In genomic region chr1:205228052-205228451, GRCh38 we compare ENCODE assay signal across 8 cellular contexts. TPM values are rescaled to one million over a fixed set of nuclear protein-coding genes. Genes with fewer than 3 reads are reported as not detected.
DNase-seq lines count a peak whose midpoint lies in the region; ATAC-seq and TF ChIP-seq lines count a peak whose summit lies in the region.

No MANE protein-coding gene starts in this region.

- peaks cover 0 to 2% of the 10 kb centered on the region in 2 donors for H3K36me3 Mint-ChIP-seq in activated T-cell treated with anti-CD3 and anti-CD28 coated beads, Interleukin-2, amount 50 U/mL, for 72 hours (ENCODE audit: insufficient read depth in 2 of 2)

- H3K36me3 ChIP-seq in H7 (replicated peaks; ENCODE audit: control insufficient read depth, insufficient read depth, low read length), result no peaks in the 10 kb centered on the region; the same call in 1 of the 2 replicates
- no peaks in the 10 kb centered on the region for H3K36me3 ChIP-seq in stomach smooth muscle (ENCODE audit: control insufficient read depth in 2 of 2, insufficient read depth in 2 of 2, low read length in 2 of 2)

- peaks cover 23% of the 10 kb centered on the region for H3K27me3 Mint-ChIP-seq in activated T-cell treated with anti-CD3 and anti-CD28 coated beads, Interleukin-2, amount 50 U/mL, for 72 hours (ENCODE audit: low read depth)

- H3K4me3 ChIP-seq in AG10803 (ENCODE audit: low read length) (peak overlapping the region; percentile 67), H7 (ENCODE audit: insufficient read depth, low read depth, low read length) (peak overlapping the region; percentile 70), iPS-18c (ENCODE audit: insufficient read depth, low read depth, low read length) (peak overlapping the region; percentile 76), stomach smooth muscle (ENCODE audit: low read length in 2 of 2) (peak overlapping the region; percentile 78 to 86)

- no peak for DNase-seq in AG10803 (ENCODE audit: low read depth)
- no peak for DNase-seq in H7
- DNase-seq in activated T-cell treated with anti-CD3 and anti-CD28 coated beads, Interleukin-2, amount 50 U/mL, for 72 hours, result peak in 1 of 2 donors; percentile 15

- H3K27me3 ChIP-seq in H7 (ENCODE audit: control insufficient read depth, insufficient read depth, low read length) (peaks cover 8% of the 10 kb centered on the region), stomach smooth muscle (ENCODE audit: control insufficient read depth in 1 of 2, insufficient read depth in 2 of 2, low read length in 2 of 2) (no peaks in the 10 kb centered on the region)

- no peak overlapping the region for H3K27ac Mint-ChIP-seq in activated T-cell treated with anti-CD3 and anti-CD28 coated beads, Interleukin-2, amount 50 U/mL, for 72 hours

- H3K4me1 ChIP-seq in stomach smooth muscle (ENCODE audit: control insufficient read depth, insufficient read depth, low read length), result peaks cover 24% of the 10 kb centered on the region

- H3K9me3 ChIP-seq in iPS-18c (ENCODE audit: control insufficient read depth, insufficient read depth, low read length), result no peaks in the 10 kb centered on the region
- no peaks in the 10 kb centered on the region for H3K9me3 ChIP-seq in stomach smooth muscle (ENCODE audit: control insufficient read depth in 2 of 2, low read length in 2 of 2)

- H3K9me3 Mint-ChIP-seq in activated T-cell treated with anti-CD3 and anti-CD28 coated beads, Interleukin-2, amount 50 U/mL, for 72 hours, result no peaks in the 10 kb centered on the region

- ATAC-seq in activated T-cell treated with anti-CD3 and anti-CD28 coated beads, Interleukin-2, amount 50 U/mL, for 72 hours (replicated peaks in 1 of 2), result peak in 1 of 2 donors; percentile 36
- ATAC-seq in GM19455 (IDR thresholded peaks at IDR 0.05; ENCODE audit: unreplicated experiment), result no peak
- ATAC-seq in HG02759 (IDR thresholded peaks at IDR 0.05; ENCODE audit: unreplicated experiment), result no peak
- ATAC-seq in GM21786 (IDR thresholded peaks at IDR 0.05; ENCODE audit: unreplicated experiment), result no peak

- no peak for TF ChIP-seq CTCF in AG10803 (conservative IDR thresholded peaks at IDR 0.05; ENCODE audit: low read length)

- no peak overlapping the region for H3K27ac ChIP-seq in stomach smooth muscle (ENCODE audit: low read length)

- peak overlapping the region; percentile 95 for H3K4me3 Mint-ChIP-seq in activated T-cell treated with anti-CD3 and anti-CD28 coated beads, Interleukin-2, amount 50 U/mL, for 72 hours

- peaks cover 57% of the 10 kb centered on the region for H3K4me1 Mint-ChIP-seq in activated T-cell treated with anti-CD3 and anti-CD28 coated beads, Interleukin-2, amount 50 U/mL, for 72 hours (ENCODE audit: low read depth)

- peak overlapping the region; percentile 21 to 53 for H3K9ac ChIP-seq in stomach smooth muscle (ENCODE audit: low read length in 2 of 2)

RNA-seq across cellular contexts. Expression of gene TMCC2, which starts 0.3 kb away (rescaled TPM):
- total RNA-seq in H7 (2014; rRNA removed; shearing (Covaris generic)), result 13.6 and 19.3 TPM in 2 replicates
- 1 to 10 TPM; 4.5 to 5.8 TPM for total RNA-seq in activated T-cell treated with anti-CD3 and anti-CD28 coated beads, Interleukin-2, amount 50 U/mL, for 72 hours

RNA-seq across cellular contexts. Expression of gene DSTYK, which starts 16.6 kb away (rescaled TPM):
- 10.9 and 13.9 TPM in 2 replicates for total RNA-seq in H7 (2014; rRNA removed; shearing (Covaris generic))
- total RNA-seq in activated T-cell treated with anti-CD3 and anti-CD28 coated beads, Interleukin-2, amount 50 U/mL, for 72 hours, result 10 to 100 TPM in 1 of 2 donors, 1 to 10 TPM in 1; 9.8 to 10.7 TPM
